ENCODE assay signal across 8 cellular contexts in the genomic region with DNA sequence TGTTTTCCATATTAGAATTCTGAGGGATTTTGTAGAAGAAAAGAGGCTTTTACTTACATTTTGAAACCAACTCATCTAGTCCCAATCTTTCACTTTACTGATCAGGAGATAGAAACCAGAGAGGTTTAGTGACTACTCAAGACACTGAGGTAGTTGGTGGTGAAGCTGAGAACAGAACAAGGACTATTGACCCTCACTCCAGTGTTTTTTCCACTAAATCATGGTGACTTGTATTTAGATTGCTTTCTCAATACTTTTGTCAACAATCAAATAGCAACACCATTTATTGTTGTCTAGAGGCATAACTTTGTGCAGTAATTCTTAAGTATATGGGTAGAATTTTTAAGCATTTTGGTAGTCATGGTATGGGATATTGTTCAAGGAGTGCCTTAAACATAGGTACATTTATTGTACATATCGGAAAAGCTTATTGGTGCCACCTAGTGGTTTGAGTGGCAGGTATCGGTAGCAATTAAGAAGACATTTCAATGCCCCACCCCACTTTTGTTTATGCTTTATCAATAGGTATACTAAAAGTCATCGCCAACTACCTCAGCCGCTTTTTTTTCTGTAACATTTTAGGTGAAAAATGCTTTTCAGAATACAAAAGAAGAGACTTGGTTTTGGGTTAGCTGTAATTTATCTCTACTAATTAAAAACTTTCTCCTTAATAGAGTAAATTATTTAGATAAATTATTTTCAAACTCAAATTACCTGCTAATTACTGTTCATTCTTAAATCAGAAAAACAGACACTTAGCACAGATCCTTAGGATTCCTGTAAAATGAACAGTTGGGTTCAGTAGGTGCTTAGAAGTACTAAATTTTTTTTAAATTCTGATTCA. TPM values are rescaled to one million over a fixed set of nuclear protein-coding genes. Genes with fewer than 3 reads are reported as not detected.
DNase-seq lines count a peak whose midpoint lies in the region; ATAC-seq and TF ChIP-seq lines count a peak whose summit lies in the region.

No MANE protein-coding gene starts in this region.

- TF ChIP-seq CTCF in AG10803 (conservative IDR thresholded peaks at IDR 0.05; ENCODE audit: low read length) (peak; percentile 68), GM12875 (IDR thresholded peaks at IDR 0.05; ENCODE audit: borderline replicate concordance, insufficient read depth, low read depth, low read length) (peak; percentile 55; the same call in 1 of the 2 replicates), neural crest cell (conservative IDR thresholded peaks at IDR 0.05) (peak; percentile 83)

- ATAC-seq in HG02610 (IDR thresholded peaks at IDR 0.05; ENCODE audit: unreplicated experiment): peak; percentile 77

- no peak overlapping the region for H3K4me3 Mint-ChIP-seq in neural crest cell

- H3K36me3 Mint-ChIP-seq in neural crest cell (ENCODE audit: low read depth): no peaks in the 10 kb centered on the region

- H3K4me1 Mint-ChIP-seq in neural crest cell: no peaks in the 10 kb centered on the region

- DNase-seq in AG10803 (ENCODE audit: low read depth) (peak; percentile 59), NAMALWA (ENCODE audit: low spot score) (peak; percentile 78), SHP77 (lab: John Stamatoyannopoulos, UW) (peak; percentile 38 to 51), epidermal melanocyte (ENCODE audit: insufficient read length, low spot score) (peak; percentile 42), neural crest cell (ENCODE audit: low read depth, low spot score) (peak; percentile 32)
- no peak for DNase-seq in activated CD8-positive, alpha-beta memory T cell treated with anti-CD3 and anti-CD28 coated beads, Interleukin-2, amount 50 U/mL, for 48 hours

- H3K4me3 ChIP-seq in AG10803 (ENCODE audit: low read length) (no peak overlapping the region), GM12875 (ENCODE audit: low read depth, low read length) (no peak overlapping the region)

- no peaks in the 10 kb centered on the region for H3K27me3 Mint-ChIP-seq in neural crest cell (ENCODE audit: low read depth)

- H3K9me3 Mint-ChIP-seq in neural crest cell: no peaks in the 10 kb centered on the region

- no peak overlapping the region for H3K27ac Mint-ChIP-seq in neural crest cell (ENCODE audit: unreplicated experiment)

RNA-seq across cellular contexts. Expression of gene PAWR, which starts 47.3 kb away (rescaled TPM):
- 52.1 and 54.0 TPM in 2 replicates for total RNA-seq in neural crest cell
